1 cellular context compared by ENCODE assay signal in genomic region chr13:100941377-100941776, GRCh38.
TF ChIP-seq lines count a peak whose summit lies in the region.

No MANE protein-coding gene starts in this region.

TF ChIP-seq in HepG2, 621 proteins besides CTCF, POLR2A, EP300 and RAD21 (continued from another document):
- TF ChIP-seq ZNF362 (CRISPR knock-in tag; IDR thresholded peaks at IDR 0.05; ENCODE audit: borderline replicate concordance), result no peak
- TF ChIP-seq THRA (CRISPR knock-in tag; IDR thresholded peaks at IDR 0.05; ENCODE audit: borderline replicate concordance), result no peak
- no peak for TF ChIP-seq RFX1 (IDR thresholded peaks at IDR 0.05)
- no peak for TF ChIP-seq TRIM22 (IDR thresholded peaks at IDR 0.05)
